ENCODE assay signal across 8 cellular contexts in genomic region chr17:50560931-50561750, GRCh38. TPM values are rescaled to one million over a fixed set of nuclear protein-coding genes. Genes with fewer than 3 reads are reported as not detected.
A peak's percentile ranks its signal among the peaks of the same experiment; 100 is the strongest.
DNase-seq lines count a peak whose midpoint lies in the region; ATAC-seq and TF ChIP-seq lines count a peak whose summit lies in the region.

No MANE protein-coding gene starts in this region.

- peaks cover 16% of the 10 kb centered on the region for H3K4me1 ChIP-seq in HUES64 (ENCODE audit: insufficient read depth, low read length)
- peaks cover 64% of the 10 kb centered on the region for H3K4me1 ChIP-seq in ectodermal cell (ENCODE audit: control insufficient read depth, insufficient read depth, low read length)
- H3K4me1 ChIP-seq in gastrocnemius medialis: peaks cover 14 to 32% of the 10 kb centered on the region in 2 donors

- WGBS in HUES64: under 1% methylated on average over 89 of the region's 89 CpGs
- 0% methylated on average over 89 of the region's 89 CpGs for WGBS in ectodermal cell, 2 experiments

- ATAC-seq in gastrocnemius medialis: no peak

- no peak for TF ChIP-seq CTCF in gastrocnemius medialis (IDR thresholded peaks at IDR 0.05 in 4 of 5, conservative IDR thresholded peaks at IDR 0.05 in 1 of 5)

- H3K36me3 ChIP-seq in HUES64 (ENCODE audit: insufficient read depth, low read length) (no peaks in the 10 kb centered on the region), ectodermal cell (ENCODE audit: control insufficient read depth, insufficient read depth, low read length) (no peaks in the 10 kb centered on the region), gastrocnemius medialis (no peaks in the 10 kb centered on the region)

- H3K27me3 ChIP-seq in HUES64 (ENCODE audit: insufficient read depth, low read length) (peaks cover 85% of the 10 kb centered on the region), ectodermal cell (ENCODE audit: control insufficient read depth, insufficient read depth, low read length, poor library complexity, severe bottlenecking) (peaks cover 69% of the 10 kb centered on the region), gastrocnemius medialis (peaks cover 57 to 80% (median 75%) of the 10 kb centered on the region in 3 donors)

- H3K9me3 ChIP-seq in HUES64 (ENCODE audit: insufficient read depth, low read depth, low read length): no peaks in the 10 kb centered on the region
- H3K9me3 ChIP-seq in ectodermal cell (ENCODE audit: control insufficient read depth, low read length): no peaks in the 10 kb centered on the region
- H3K9me3 ChIP-seq in gastrocnemius medialis: no peaks in the 10 kb centered on the region

- H3K4me3 ChIP-seq in HUES64 (ENCODE audit: low read length) (peak overlapping the region; percentile 49), ectodermal cell (ENCODE audit: insufficient read depth, low read depth, low read length) (peak overlapping the region; percentile 58), gastrocnemius medialis (peak overlapping the region; percentile 38 to 76 (median 54))

- intact Hi-C loops in gastrocnemius medialis (cut with DNase I; ENCODE audit: low total_unique reads): no loop called here

- DNase-seq in DMS 273 (lab: John Stamatoyannopoulos, UW; ENCODE audit: unreplicated experiment) (peak; percentile 38), DMS 273 treated with DMSO at 0.1 percent for 48 hours (lab: John Stamatoyannopoulos, UW) (no peak), gastrocnemius medialis (no peak), SHP77 (lab: John Stamatoyannopoulos, UW) (no peak), NCI-H446 treated with DMSO at 0.1 percent for 48 hours (lab: John Stamatoyannopoulos, UW) (no peak), COLO829 (ENCODE audit: low spot score) (no peak)

- no peak overlapping the region; the same call in 1 of the 2 replicates for H3K27ac ChIP-seq in HUES64 (ENCODE audit: low read depth, low read length)
- no peak overlapping the region for H3K27ac ChIP-seq in ectodermal cell (ENCODE audit: insufficient read depth, low read depth, low read length, poor library complexity, severe bottlenecking)
- no peak overlapping the region for H3K27ac ChIP-seq in gastrocnemius medialis

- no peak overlapping the region for H3K9ac ChIP-seq in HUES64 (ENCODE audit: low read depth, low read length)

- no peak for TF ChIP-seq POLR2A in gastrocnemius medialis (IDR thresholded peaks at IDR 0.05)

- in situ Hi-C loops in gastrocnemius medialis (cut with MboI; ENCODE audit: low sequenced_read_pairs in 4 of 4): no loop called here

RNA-seq across cellular contexts. Expression of gene CACNA1G, which starts 0.6 kb away (rescaled TPM):
- 2.1 TPM for polyA plus RNA-seq in HUES64 (2013, experiment 1 of 2)
- polyA plus RNA-seq in HUES64 (2013, experiment 2 of 2): 2.5 TPM
- polyA plus RNA-seq in ectodermal cell (2013, experiment 1 of 4): 8.6 TPM
- 8.9 TPM for polyA plus RNA-seq in ectodermal cell (2013, experiment 2 of 4)
- 9.1 TPM for polyA plus RNA-seq in ectodermal cell (2013, experiment 3 of 4)
- 9.4 TPM for polyA plus RNA-seq in ectodermal cell (2013, experiment 4 of 4)
- total RNA-seq in gastrocnemius medialis: under 1 TPM in 2 of 4 donors, not detected in 2; 0.09 to 0.10 TPM

RNA-seq across cellular contexts. Expression of gene SPATA20, which starts 14.2 kb away (rescaled TPM):
- 15.3 TPM for polyA plus RNA-seq in HUES64 (2013, experiment 1 of 2)
- polyA plus RNA-seq in HUES64 (2013, experiment 2 of 2): 12.9 TPM
- 28.3 TPM for polyA plus RNA-seq in ectodermal cell (2013, experiment 1 of 4)
- 28.4 TPM for polyA plus RNA-seq in ectodermal cell (2013, experiment 2 of 4)
- polyA plus RNA-seq in ectodermal cell (2013, experiment 3 of 4): 27.3 TPM
- polyA plus RNA-seq in ectodermal cell (2013, experiment 4 of 4): 27.0 TPM
- 10 to 100 TPM; 22.3 to 67.9 (median 29.1) TPM for total RNA-seq in gastrocnemius medialis

RNA-seq across cellular contexts. Expression of gene EPN3, which starts 28.6 kb away (rescaled TPM):
- polyA plus RNA-seq in HUES64 (2013, experiment 1 of 2): 1.2 TPM
- 1.3 TPM for polyA plus RNA-seq in HUES64 (2013, experiment 2 of 2)
- not detected for polyA plus RNA-seq in ectodermal cell (2013, experiment 1 of 4)
- 0.12 TPM for polyA plus RNA-seq in ectodermal cell (2013, experiment 2 of 4)
- polyA plus RNA-seq in ectodermal cell (2013, experiment 3 of 4): not detected
- polyA plus RNA-seq in ectodermal cell (2013, experiment 4 of 4): 0.16 TPM
- not detected for total RNA-seq in gastrocnemius medialis

RNA-seq across cellular contexts. Expression of gene MYCBPAP, which starts 52.9 kb away (rescaled TPM):
- 0.25 TPM for polyA plus RNA-seq in HUES64 (2013, experiment 1 of 2)
- polyA plus RNA-seq in HUES64 (2013, experiment 2 of 2): 1.3 TPM
- 5.0 TPM for polyA plus RNA-seq in ectodermal cell (2013, experiment 1 of 4)
- 2.6 TPM for polyA plus RNA-seq in ectodermal cell (2013, experiment 2 of 4)
- polyA plus RNA-seq in ectodermal cell (2013, experiment 3 of 4): 2.8 TPM
- polyA plus RNA-seq in ectodermal cell (2013, experiment 4 of 4): 2.7 TPM
- total RNA-seq in gastrocnemius medialis: not detected
